In genomic region chr11:86617502-86617901, GRCh38 we compare ENCODE assay signal across 20 cellular contexts. TPM values are rescaled to one million over a fixed set of nuclear protein-coding genes. Genes with fewer than 3 reads are reported as not detected.
DNase-seq lines count a peak whose midpoint lies in the region; ATAC-seq, FAIRE-seq and TF ChIP-seq lines count a peak whose summit lies in the region.
"Had no signal": no experiment of that assay in that cellular context is flagged by ENCODE, and none has a peak within 500 bp of the region (broad histone marks: within the 10 kb centered on the region; RNA-seq: fewer than 3 reads in every experiment).

No MANE protein-coding gene starts in this region.

- H4K20me1 ChIP-seq in osteoblast (ENCODE audit: insufficient read depth, low read length) = no peaks in the 10 kb centered on the region

- no peak overlapping the region for H3K4me2 ChIP-seq in osteoblast (ENCODE audit: insufficient read depth, low read length)

- TF ChIP-seq CTCF in AG10803 (conservative IDR thresholded peaks at IDR 0.05; ENCODE audit: low read length) = no peak
- no peak for TF ChIP-seq CTCF in choroid plexus epithelial cell (conservative IDR thresholded peaks at IDR 0.05; ENCODE audit: low read depth, low read length)
- no peak for TF ChIP-seq CTCF in osteoblast (IDR thresholded peaks at IDR 0.05; ENCODE audit: extremely low read depth, low read depth, low read length)
- TF ChIP-seq CTCF in pancreas (IDR thresholded peaks at IDR 0.05) = no peak

- H3K9me3 ChIP-seq in adipocyte (ENCODE audit: control insufficient read depth, low read length) (peaks cover 4% of the 10 kb centered on the region), osteoblast (ENCODE audit: low read depth, low read length) (peaks cover 2% of the 10 kb centered on the region), pancreas (no peaks in the 10 kb centered on the region)

- no peak overlapping the region for H2AFZ ChIP-seq in osteoblast (ENCODE audit: low read length)

- intact Hi-C loops in pancreas (cut with DNase I) = no loop called here

- H3K36me3 ChIP-seq in adipocyte (ENCODE audit: control insufficient read depth, insufficient read depth, low read length, severe bottlenecking) = no peaks in the 10 kb centered on the region
- H3K36me3 ChIP-seq in osteoblast (ENCODE audit: insufficient read depth, low read length) = no peaks in the 10 kb centered on the region
- H3K36me3 ChIP-seq in pancreas = no peaks in the 10 kb centered on the region

- no peak overlapping the region for H3K9ac ChIP-seq in adipocyte (ENCODE audit: low read length)

- H3K4me1 ChIP-seq in adipocyte (ENCODE audit: control insufficient read depth, insufficient read depth, low read length) (peaks cover 36% of the 10 kb centered on the region), osteoblast (ENCODE audit: insufficient read depth, low read length) (peaks cover 27% of the 10 kb centered on the region), pancreas (peaks cover 0 to 9% (median 6%) of the 10 kb centered on the region in 3 donors)

- H3K27me3 ChIP-seq in adipocyte (replicated peaks; ENCODE audit: control insufficient read depth, insufficient read depth, low read length) = no peaks in the 10 kb centered on the region
- H3K27me3 ChIP-seq in osteoblast (ENCODE audit: insufficient read depth, low read length) = no peaks in the 10 kb centered on the region
- H3K27me3 ChIP-seq in pancreas = no peaks in the 10 kb centered on the region

- ATAC-seq in GM18867 (IDR thresholded peaks at IDR 0.05; ENCODE audit: unreplicated experiment) (no peak), pancreas (no peak)
- ATAC-seq: HepG2 had no signal

- no peak for FAIRE-seq in pancreas (lab: Jason Lieb, UNC)
- FAIRE-seq: HepG2 had no signal

- H3K79me2 ChIP-seq in osteoblast (ENCODE audit: insufficient read depth, low read length) = no peaks in the 10 kb centered on the region

- no peak overlapping the region for H3K27ac ChIP-seq in osteoblast (ENCODE audit: low read depth, low read length)
- no peak overlapping the region for H3K27ac ChIP-seq in pancreas

- peak; percentile 43 for DNase-seq in AG10803 (ENCODE audit: low read depth)
- peak; percentile 78 for DNase-seq in adipocyte (ENCODE audit: low read depth)
- peak; percentile 49 for DNase-seq in choroid plexus epithelial cell (ENCODE audit: low read depth)
- peak; percentile 42 for DNase-seq in osteoblast (ENCODE audit: insufficient read length, low spot score, missing footprints)
- no peak for DNase-seq in Kasumi-1 (lab: John Stamatoyannopoulos, UW)
- no peak for DNase-seq in activated CD4-positive, alpha-beta T cell treated with anti-CD3 and anti-CD28 coated beads, Interleukin-2, amount 50 U/mL, for 48 hours
- no peak for DNase-seq in pancreas
- DNase-seq: ACHN; CD4-positive, alpha-beta T cell; Karpas-422; NCI-H1417; NCI-H1930; NCI-H2171; NCI-H446; NCI-H69; SHP77 treated with DMSO at 0.1 percent for 48 hours had no signal

- H3K4me3 ChIP-seq in AG10803 (ENCODE audit: low read length) (no peak overlapping the region), adipocyte (ENCODE audit: low read length) (no peak overlapping the region), choroid plexus epithelial cell (ENCODE audit: low read depth, low read length) (no peak overlapping the region), osteoblast (ENCODE audit: insufficient read depth, low read length) (no peak overlapping the region), pancreas (no peak overlapping the region)

RNA-seq across cellular contexts. Expression of gene ME3, which starts 54.9 kb away (rescaled TPM):
- total RNA-seq in osteoblast (70.9 and 73.4 TPM in 2 replicates), pancreas (10 to 100 TPM in 4 of 6 donors, 1 to 10 TPM in 2; 6.5 to 15.4 (median 11.3) TPM)
- 10 to 100 TPM; 28.7 to 38.8 TPM for polyA plus RNA-seq in pancreas
- total RNA-seq: B cell, H4, HepG2 had no signal
- polyA plus RNA-seq: HepG2 had no signal

Comparison
In these comparisons a context has a peak if more than half of its experiments do, and no peak if none do; other contexts are left out.
1. DNase-seq: peak in AG10803 (single experiment), adipocyte (single experiment), choroid plexus epithelial cell (single experiment) and osteoblast (single experiment); none in Kasumi-1 (0 of 2), activated CD4-positive, alpha-beta T cell treated with anti-CD3 and anti-CD28 coated beads, Interleukin-2, amount 50 U/mL, for 48 hours (0 of 2) and pancreas (0 of 6).